Comparison of ENCODE assay signal across 16 cellular contexts in the genomic region with DNA sequence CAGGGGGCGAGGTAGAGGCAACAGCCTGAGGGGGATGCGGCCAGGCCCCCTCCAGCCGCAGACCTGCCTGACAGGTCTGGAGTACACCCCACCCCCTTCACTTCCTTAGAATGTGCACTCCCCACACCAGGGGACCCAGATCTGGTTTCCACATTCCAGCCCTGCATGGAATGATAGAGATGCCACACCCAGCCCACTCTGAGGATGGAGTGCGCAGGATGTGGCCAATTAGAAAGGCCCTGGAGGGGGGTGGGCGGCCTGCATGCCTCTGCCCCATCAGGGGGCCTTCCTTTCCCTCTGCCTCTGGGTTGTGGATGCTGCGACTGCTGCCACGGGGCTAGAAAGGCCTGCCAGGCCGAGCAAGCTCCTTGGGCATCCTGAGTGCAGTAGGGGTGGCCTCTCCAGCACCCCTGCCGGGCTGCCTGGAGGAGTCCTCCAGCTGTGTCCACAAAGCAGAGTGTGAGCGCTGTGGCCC. TPM values are rescaled to one million over a fixed set of nuclear protein-coding genes. Genes with fewer than 3 reads are reported as not detected.
DNase-seq lines count a peak whose midpoint lies in the region; ATAC-seq and TF ChIP-seq lines count a peak whose summit lies in the region.
"Had no signal": no experiment of that assay in that cellular context is flagged by ENCODE, and none has a peak within 500 bp of the region (broad histone marks: within the 10 kb centered on the region; RNA-seq: fewer than 3 reads in every experiment).

No MANE protein-coding gene starts in this region.

- H3K27me3 Mint-ChIP-seq in WTC11 (ENCODE audit: low read depth), result no peaks in the 10 kb centered on the region

- H3K36me3 ChIP-seq in SK-N-SH (replicated peaks in 1 of 2; ENCODE audit: control insufficient read depth in 1 of 2, insufficient read depth in 2 of 2, low read length in 1 of 2) (peaks cover 0 to 9% of the 10 kb centered on the region in 2 experiments), upper lobe of right lung (peaks cover 82% of the 10 kb centered on the region), smooth muscle cell (ENCODE audit: low read depth) (peaks cover 3% of the 10 kb centered on the region)

- H3K4me3 ChIP-seq in SK-N-SH (ENCODE audit: low read depth in 2 of 2, low read length in 1 of 2) (no peak overlapping the region), upper lobe of right lung (no peak overlapping the region), smooth muscle cell (no peak overlapping the region)
- H3K4me3 ChIP-seq: body of pancreas, right lobe of liver, testis had no signal

- H3K36me3 Mint-ChIP-seq in WTC11, result peaks cover 13% of the 10 kb centered on the region

- H3K79me2 ChIP-seq in SK-N-SH (ENCODE audit: insufficient read depth) (no peaks in the 10 kb centered on the region), smooth muscle cell (ENCODE audit: low read depth) (no peaks in the 10 kb centered on the region)

- ATAC-seq in SK-N-SH treated with all-trans-retinoic acid at 6 μM for 48 hours (peak; percentile 54; the same call in 2 of the 3 replicates), WTC11 (peak; percentile 97), upper lobe of right lung (peak; percentile 43), HG03432 (IDR thresholded peaks at IDR 0.05; ENCODE audit: unreplicated experiment) (no peak)
- ATAC-seq: activated T-cell treated with anti-CD3 and anti-CD28 coated beads, Interleukin-2, amount 50 U/mL, for 4 hours; body of pancreas had no signal

- H3K27ac Mint-ChIP-seq in WTC11, result peak overlapping the region; percentile 96

- no peak overlapping the region for H2AFZ ChIP-seq in SK-N-SH (ENCODE audit: low read depth)
- no peak overlapping the region for H2AFZ ChIP-seq in smooth muscle cell (ENCODE audit: low read depth)

- H3K9ac ChIP-seq in SK-N-SH (no peak overlapping the region), smooth muscle cell (ENCODE audit: low read depth) (no peak overlapping the region)

- H3K4me1 ChIP-seq in SK-N-SH (ENCODE audit: control insufficient read depth in 1 of 2, insufficient read depth in 2 of 2, low read depth in 1 of 2, low read length in 1 of 2) (peaks cover 0 to 4% of the 10 kb centered on the region in 2 experiments; a peak in 2 of 4 replicates), upper lobe of right lung (peaks cover 12% of the 10 kb centered on the region), smooth muscle cell (ENCODE audit: low read depth) (peaks cover 11% of the 10 kb centered on the region)
- H3K4me1 ChIP-seq: body of pancreas, right lobe of liver had no signal

- TF ChIP-seq CTCF in SK-N-SH (IDR thresholded peaks at IDR 0.05) (no peak), WTC11 (IDR thresholded peaks at IDR 0.05) (no peak), upper lobe of right lung (IDR thresholded peaks at IDR 0.05) (no peak), smooth muscle cell (IDR thresholded peaks at IDR 0.05; ENCODE audit: borderline replicate concordance, insufficient read depth, poor library complexity, severe bottlenecking) (no peak)

- no peaks in the 10 kb centered on the region for H3F3A ChIP-seq in SK-N-SH (replicated peaks; ENCODE audit: insufficient read depth)
- no peaks in the 10 kb centered on the region for H3F3A ChIP-seq in smooth muscle cell (ENCODE audit: low read depth)

- H3K27ac ChIP-seq in SK-N-SH (ENCODE audit: low read depth in 2 of 2, low read length in 1 of 2), result no peak overlapping the region
- H3K27ac ChIP-seq in upper lobe of right lung, result no peak overlapping the region
- H3K27ac ChIP-seq in smooth muscle cell (ENCODE audit: low read depth), result no peak overlapping the region
- H3K27ac ChIP-seq: body of pancreas, right lobe of liver, testis had no signal

- intact Hi-C loops in upper lobe of right lung (cut with DNase I), result no loop called here

- TF ChIP-seq RAD21 in SK-N-SH (IDR thresholded peaks at IDR 0.05; ENCODE audit: low read length), result no peak

- no peaks in the 10 kb centered on the region for H3K9me3 ChIP-seq in SK-N-SH
- no peaks in the 10 kb centered on the region for H3K9me3 ChIP-seq in upper lobe of right lung
- no peaks in the 10 kb centered on the region for H3K9me3 ChIP-seq in smooth muscle cell (replicated peaks; ENCODE audit: low read depth)
- H3K9me3 ChIP-seq: body of pancreas, right lobe of liver, testis had no signal

- peaks cover 43% of the 10 kb centered on the region for H3K4me1 Mint-ChIP-seq in WTC11

- 0 out of 2 replicates have a peak overlapping the region, but pooled peaks have one; percentile 6 for H3K4me3 Mint-ChIP-seq in WTC11
- H3K4me3 Mint-ChIP-seq: activated T-cell treated with anti-CD3 and anti-CD28 coated beads, Interleukin-2, amount 50 U/mL, for 4 hours had no signal

- no peaks in the 10 kb centered on the region for H3K9me2 ChIP-seq in SK-N-SH

- no peaks in the 10 kb centered on the region for H3K9me3 Mint-ChIP-seq in WTC11
- H3K9me3 Mint-ChIP-seq: activated T-cell treated with anti-CD3 and anti-CD28 coated beads, Interleukin-2, amount 50 U/mL, for 4 hours had no signal

- H3K4me2 ChIP-seq in SK-N-SH (no peak overlapping the region), smooth muscle cell (no peak overlapping the region)

- no CpG with 5 or more reads among the region's 10 CpGs for WGBS in SK-N-SH (ENCODE audit: low lambda C conversion rate)
- WGBS in smooth muscle cell (ENCODE audit: low lambda C conversion rate), result 55% methylated on average over 8 of the region's 10 CpGs

- H4K20me1 ChIP-seq in SK-N-SH (ENCODE audit: insufficient read depth), result no peaks in the 10 kb centered on the region
- no peaks in the 10 kb centered on the region for H4K20me1 ChIP-seq in smooth muscle cell (ENCODE audit: low read depth)

- DNase-seq in SK-N-SH (no peak), WTC11 (ENCODE audit: low spot score) (peak; percentile 90), iPS-NIHi11 (ENCODE audit: low spot score) (peak; percentile 85), upper lobe of right lung (no peak), smooth muscle cell (lab: John Stamatoyannopoulos, UW; ENCODE audit: unreplicated experiment) (no peak), SIG-M5 (lab: John Stamatoyannopoulos, UW) (no peak)
- DNase-seq: activated CD4-positive, CD25-positive, alpha-beta regulatory T cell; activated T-cell treated with anti-CD3 and anti-CD28 coated beads, Interleukin-2, amount 50 U/mL, for 4 hours; body of pancreas; DMS153; hypothalamus; NCI-H524; testis had no signal

- CTCF ChIA-PET in SK-N-SH (lab: Yijun Ruan, JAX) (no interaction called here), WTC11 (lab: Charles Lee) (interaction anchor here (0.6 to 2.4 kb wide), 16 partner anchors 8 to 660 kb away, joined by 3 to 17 read pairs (median 4); partner anchors contain the start of genes MIEF1 and TAB1)

- no peak for TF ChIP-seq EP300 in SK-N-SH (IDR thresholded peaks at IDR 0.05; ENCODE audit: borderline replicate concordance in 1 of 2, low read depth in 1 of 2, low read length in 1 of 2)

- H3K27me3 ChIP-seq in SK-N-SH (ENCODE audit: insufficient read depth) (no peaks in the 10 kb centered on the region), upper lobe of right lung (no peaks in the 10 kb centered on the region), smooth muscle cell (ENCODE audit: low read depth) (no peaks in the 10 kb centered on the region)
- H3K27me3 ChIP-seq: body of pancreas, right lobe of liver, testis had no signal

- POLR2A ChIA-PET in SK-N-SH (lab: Yijun Ruan, JAX), result no interaction called here
- POLR2A ChIA-PET in WTC11 (lab: Charles Lee), result no interaction called here

TF ChIP-seq in SK-N-SH, 30 proteins besides CTCF, POLR2A, EP300 and RAD21 (continues in another document):
- no peak for TF ChIP-seq RCOR1 (IDR thresholded peaks at IDR 0.05; ENCODE audit: low read length)
- no peak for TF ChIP-seq YY1 (IDR thresholded peaks at IDR 0.05; ENCODE audit: low read depth)
- no peak for TF ChIP-seq MEF2A (IDR thresholded peaks at IDR 0.05; ENCODE audit: borderline replicate concordance, low read depth)
- no peak for TF ChIP-seq PBX3 (IDR thresholded peaks at IDR 0.05)
- no peak for TF ChIP-seq FOXM1 (IDR thresholded peaks at IDR 0.05; ENCODE audit: low read depth)
- no peak for TF ChIP-seq GATA2 (CRISPR knock-in tag; IDR thresholded peaks at IDR 0.05)

TF ChIP-seq in WTC11, 78 proteins besides CTCF, POLR2A, EP300 and RAD21 (continues in another document):
- TF ChIP-seq, protein P1, sequence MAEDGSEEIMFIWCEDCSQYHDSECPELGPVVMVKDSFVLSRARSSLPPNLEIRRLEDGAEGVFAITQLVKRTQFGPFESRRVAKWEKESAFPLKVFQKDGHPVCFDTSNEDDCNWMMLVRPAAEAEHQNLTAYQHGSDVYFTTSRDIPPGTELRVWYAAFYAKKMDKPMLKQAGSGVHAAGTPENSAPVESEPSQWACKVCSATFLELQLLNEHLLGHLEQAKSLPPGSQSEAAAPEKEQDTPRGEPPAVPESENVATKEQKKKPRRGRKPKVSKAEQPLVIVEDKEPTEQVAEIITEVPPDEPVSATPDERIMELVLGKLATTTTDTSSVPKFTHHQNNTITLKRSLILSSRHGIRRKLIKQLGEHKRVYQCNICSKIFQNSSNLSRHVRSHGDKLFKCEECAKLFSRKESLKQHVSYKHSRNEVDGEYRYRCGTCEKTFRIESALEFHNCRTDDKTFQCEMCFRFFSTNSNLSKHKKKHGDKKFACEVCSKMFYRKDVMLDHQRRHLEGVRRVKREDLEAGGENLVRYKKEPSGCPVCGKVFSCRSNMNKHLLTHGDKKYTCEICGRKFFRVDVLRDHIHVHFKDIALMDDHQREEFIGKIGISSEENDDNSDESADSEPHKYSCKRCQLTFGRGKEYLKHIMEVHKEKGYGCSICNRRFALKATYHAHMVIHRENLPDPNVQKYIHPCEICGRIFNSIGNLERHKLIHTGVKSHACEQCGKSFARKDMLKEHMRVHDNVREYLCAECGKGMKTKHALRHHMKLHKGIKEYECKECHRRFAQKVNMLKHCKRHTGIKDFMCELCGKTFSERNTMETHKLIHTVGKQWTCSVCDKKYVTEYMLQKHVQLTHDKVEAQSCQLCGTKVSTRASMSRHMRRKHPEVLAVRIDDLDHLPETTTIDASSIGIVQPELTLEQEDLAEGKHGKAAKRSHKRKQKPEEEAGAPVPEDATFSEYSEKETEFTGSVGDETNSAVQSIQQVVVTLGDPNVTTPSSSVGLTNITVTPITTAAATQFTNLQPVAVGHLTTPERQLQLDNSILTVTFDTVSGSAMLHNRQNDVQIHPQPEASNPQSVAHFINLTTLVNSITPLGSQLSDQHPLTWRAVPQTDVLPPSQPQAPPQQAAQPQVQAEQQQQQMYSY (CRISPR knock-in tag; IDR thresholded peaks at IDR 0.05), result no peak
- no peak for TF ChIP-seq RORB (CRISPR knock-in tag; IDR thresholded peaks at IDR 0.05)

RNA-seq across cellular contexts. Expression of gene MGAT3, which starts 28.2 kb away (rescaled TPM):
- 0.16 and 0.21 TPM in 2 replicates for polyA plus RNA-seq in SK-N-SH (2012; rRNA removed)
- 0.15 and 0.34 TPM in 2 replicates for polyA plus RNA-seq in SK-N-SH (2012; cell fraction: cytosol; rRNA removed)
- 0.13 and 0.18 TPM in 2 replicates for polyA plus RNA-seq in SK-N-SH (2012; cell fraction: nucleus; rRNA removed)
- total RNA-seq in WTC11 (2021), result 10.3 to 11.4 TPM (median 11.4 TPM) in 3 replicates
- total RNA-seq in upper lobe of right lung, result 34.8 TPM
- total RNA-seq in smooth muscle cell, result 7.8 and 9.4 TPM in 2 replicates
- 3.9 and 4.4 TPM in 2 replicates for polyA plus RNA-seq in smooth muscle cell

RNA-seq across cellular contexts. Expression of gene TAB1, which starts 29.1 kb away (rescaled TPM):
- polyA plus RNA-seq in SK-N-SH (2012; rRNA removed), result 10.8 and 12.9 TPM in 2 replicates
- 4.9 and 8.7 TPM in 2 replicates for polyA plus RNA-seq in SK-N-SH (2012; cell fraction: cytosol; rRNA removed)
- 18.2 and 32.4 TPM in 2 replicates for polyA plus RNA-seq in SK-N-SH (2012; cell fraction: nucleus; rRNA removed)
- total RNA-seq in WTC11 (2021), result 36.8 to 38.3 TPM (median 38.0 TPM) in 3 replicates
- 31.0 TPM for total RNA-seq in upper lobe of right lung
- total RNA-seq in smooth muscle cell, result 12.9 and 14.8 TPM in 2 replicates
- 11.1 and 13.6 TPM in 2 replicates for polyA plus RNA-seq in smooth muscle cell

Comparison
In these comparisons a context has a peak if more than half of its experiments do, and no peak if none do; other contexts are left out.
1. DNase-seq: peak in WTC11 (single experiment) and iPS-NIHi11 (single experiment); none in SK-N-SH (single experiment), upper lobe of right lung (single experiment), smooth muscle cell (single experiment) and SIG-M5 (single experiment).